18 cellular contexts compared by ENCODE assay signal in the genomic region with DNA sequence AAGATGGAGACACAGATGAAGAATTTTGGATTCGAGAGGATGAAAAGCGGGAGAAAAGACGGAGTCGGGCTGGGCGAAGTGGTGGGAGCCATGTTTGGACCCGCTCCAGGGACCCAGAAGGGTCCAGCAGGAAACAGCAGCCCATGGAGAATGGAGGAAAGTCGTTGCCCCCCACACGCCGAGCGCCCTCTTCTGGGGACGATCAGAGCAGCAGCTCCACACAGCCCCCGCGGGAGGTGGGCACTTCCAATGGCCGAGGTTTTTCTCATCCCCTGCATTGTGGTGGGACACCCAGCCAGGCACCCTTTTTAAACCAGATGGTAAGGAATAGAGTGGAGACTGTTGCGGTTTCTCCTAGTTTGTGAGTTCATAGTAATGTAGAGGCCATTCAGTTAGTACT. TPM values are rescaled to one million over a fixed set of nuclear protein-coding genes. Genes with fewer than 3 reads are reported as not detected.
DNase-seq lines count a peak whose midpoint lies in the region; ATAC-seq and TF ChIP-seq lines count a peak whose summit lies in the region.
"Had no signal": no experiment of that assay in that cellular context is flagged by ENCODE, and none has a peak within 500 bp of the region (broad histone marks: within the 10 kb centered on the region; RNA-seq: fewer than 3 reads in every experiment).

No MANE protein-coding gene starts in this region.

- no peaks in the 10 kb centered on the region for H3K9me3 ChIP-seq in OCI-LY3 (ENCODE audit: insufficient read depth, low read length)
- H3K9me3 ChIP-seq: colonic mucosa, HAP-1, ovary, suprapubic skin had no signal

- no peaks in the 10 kb centered on the region for H3K36me3 ChIP-seq in OCI-LY3 (replicated peaks; ENCODE audit: low read depth, low read length)
- H3K36me3 ChIP-seq: colonic mucosa, ovary, suprapubic skin had no signal

- no peak overlapping the region for H3K4me3 Mint-ChIP-seq in glutamatergic neuron (ENCODE audit: unreplicated experiment)
- H3K4me3 Mint-ChIP-seq: activated naive CD4-positive, alpha-beta T cell treated with anti-CD3 and anti-CD28 coated beads, Interleukin-2, amount 10 ng/mL, durations not matched to agents 7 days and 5 days had no signal

- TF ChIP-seq CTCF in 22Rv1 (IDR thresholded peaks at IDR 0.05) (peak; percentile 61), GM12872 (IDR thresholded peaks at IDR 0.05; ENCODE audit: insufficient read depth, low read depth, low read length) (peak; percentile 19; the same call in 1 of the 3 replicates), OCI-LY3 (IDR thresholded peaks at IDR 0.05; ENCODE audit: low read depth, low read length) (peak; percentile 46), glutamatergic neuron (IDR thresholded peaks at IDR 0.05; ENCODE audit: partially characterized antibody, unreplicated experiment) (no peak)

- H3K4me2 ChIP-seq in OCI-LY3 (ENCODE audit: low read length) = no peak overlapping the region

- H3K27me3 ChIP-seq in OCI-LY3 (ENCODE audit: low read depth, low read length) = no peaks in the 10 kb centered on the region
- H3K27me3 ChIP-seq: colonic mucosa, ovary, suprapubic skin had no signal

- H4K20me1 ChIP-seq in OCI-LY3 (ENCODE audit: insufficient read depth, low read length) = no peaks in the 10 kb centered on the region

- no peak overlapping the region for H3K4me3 ChIP-seq in OCI-LY3 (ENCODE audit: low read length)
- H3K4me3 ChIP-seq: colonic mucosa, HAP-1, ovary, suprapubic skin had no signal

- H3K36me3 Mint-ChIP-seq in glutamatergic neuron (ENCODE audit: unreplicated experiment) = no peaks in the 10 kb centered on the region
- H3K36me3 Mint-ChIP-seq: activated naive CD4-positive, alpha-beta T cell treated with anti-CD3 and anti-CD28 coated beads, Interleukin-2, amount 10 ng/mL, durations not matched to agents 7 days and 5 days had no signal

- H3K4me1 Mint-ChIP-seq in glutamatergic neuron (ENCODE audit: low read depth, unreplicated experiment) = no peaks in the 10 kb centered on the region
- H3K4me1 Mint-ChIP-seq: activated naive CD4-positive, alpha-beta T cell treated with anti-CD3 and anti-CD28 coated beads, Interleukin-2, amount 10 ng/mL, durations not matched to agents 7 days and 5 days had no signal

- no peak overlapping the region for H3K9ac ChIP-seq in OCI-LY3 (ENCODE audit: low read length)

- ATAC-seq in HG02571 (IDR thresholded peaks at IDR 0.05; ENCODE audit: unreplicated experiment) = no peak
- no peak for ATAC-seq in GM18868 (IDR thresholded peaks at IDR 0.05; ENCODE audit: unreplicated experiment)
- no peak for ATAC-seq in HG03135 (IDR thresholded peaks at IDR 0.05; ENCODE audit: unreplicated experiment)

- H2AFZ ChIP-seq in OCI-LY3 (ENCODE audit: low read depth, low read length) = no peak overlapping the region

- H3K9me3 Mint-ChIP-seq in glutamatergic neuron (ENCODE audit: unreplicated experiment) = peaks cover 16% of the 10 kb centered on the region
- H3K9me3 Mint-ChIP-seq: activated naive CD4-positive, alpha-beta T cell treated with anti-CD3 and anti-CD28 coated beads, Interleukin-2, amount 10 ng/mL, durations not matched to agents 7 days and 5 days had no signal

- DNase-seq in glutamatergic neuron (peak; percentile 32), hypothalamus (lab: John Stamatoyannopoulos, UW) (no peak)
- DNase-seq: activated naive CD4-positive, alpha-beta T cell treated with anti-CD3 and anti-CD28 coated beads, Interleukin-2, amount 10 ng/mL, durations not matched to agents 7 days and 5 days; colonic mucosa; foreskin melanocyte; NCI-H187; NCI-H510A treated with DMSO at 0.1 percent for 48 hours; ovary; stimulated activated CD4-positive, alpha-beta T cell treated with anti-CD3 and anti-CD28 coated beads, Interleukin-4, amount 100 ng/mL, for 1 hour; T1000 had no signal

- H3K27me3 Mint-ChIP-seq in glutamatergic neuron (ENCODE audit: unreplicated experiment) = peaks cover 13% of the 10 kb centered on the region

- H3K79me2 ChIP-seq in OCI-LY3 (ENCODE audit: low read length) = no peaks in the 10 kb centered on the region

- H3K4me1 ChIP-seq in OCI-LY3 (ENCODE audit: low read length) = no peaks in the 10 kb centered on the region
- H3K4me1 ChIP-seq: colonic mucosa, suprapubic skin had no signal

- H3K27ac ChIP-seq in 22Rv1 = no peak overlapping the region
- H3K27ac ChIP-seq in OCI-LY3 (ENCODE audit: low read length) = no peak overlapping the region
- H3K27ac ChIP-seq: colonic mucosa, ovary, suprapubic skin had no signal

- H3K27ac Mint-ChIP-seq in glutamatergic neuron (ENCODE audit: unreplicated experiment) = no peak overlapping the region
- H3K27ac Mint-ChIP-seq: activated naive CD4-positive, alpha-beta T cell treated with anti-CD3 and anti-CD28 coated beads, Interleukin-2, amount 10 ng/mL, durations not matched to agents 7 days and 5 days had no signal

RNA-seq across cellular contexts. Expression of gene SLC25A18, which starts 22.8 kb away (rescaled TPM):
- total RNA-seq in glutamatergic neuron (ENCODE audit: unreplicated experiment) = 6.4 TPM
- total RNA-seq: colonic mucosa had no signal
